Comparison of ENCODE assay signal across 20 cellular contexts in the genomic region with DNA sequence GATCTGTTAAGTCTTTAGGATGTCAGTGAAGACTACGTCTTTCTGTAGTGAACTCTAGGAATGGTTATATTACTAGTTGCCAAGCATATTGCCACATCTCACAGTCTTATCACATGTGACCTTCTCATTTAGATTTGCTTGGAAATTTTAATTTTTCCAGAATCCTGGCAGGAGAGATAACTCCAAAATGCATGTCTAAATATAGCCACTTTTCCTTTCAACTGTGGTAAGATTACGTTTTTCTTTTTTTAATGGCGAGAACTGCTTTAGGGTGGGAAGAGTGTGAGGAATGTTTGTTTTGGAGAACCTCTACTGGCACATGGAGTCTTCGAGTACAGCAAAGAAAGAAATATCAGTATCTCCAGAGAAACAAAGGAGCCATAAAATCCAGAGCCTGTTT.
A peak's percentile ranks its signal among the peaks of the same experiment; 100 is the strongest.
DNase-seq lines count a peak whose midpoint lies in the region; ATAC-seq and TF ChIP-seq lines count a peak whose summit lies in the region.
"Had no signal": no experiment of that assay in that cellular context is flagged by ENCODE, and none has a peak within 500 bp of the region (broad histone marks: within the 10 kb centered on the region; RNA-seq: fewer than 3 reads in every experiment).

No MANE protein-coding gene starts in this region.

- peaks cover 0 to 16% of the 10 kb centered on the region in 2 donors for H3K4me1 ChIP-seq in ascending aorta

- CTCF ChIA-PET in RWPE1 (lab: Yijun Ruan, JAX): no interaction called here

- peaks cover 2% of the 10 kb centered on the region; the same call in 1 of the 2 replicates for H3K27me3 Mint-ChIP-seq in HFFc6 (ENCODE audit: insufficient read depth)

- H3K36me3 Mint-ChIP-seq in HFFc6 (ENCODE audit: low read depth): no peaks in the 10 kb centered on the region

- H3K27ac Mint-ChIP-seq in HFFc6: no peak overlapping the region
- H3K27ac Mint-ChIP-seq: CD4-positive, alpha-beta T cell had no signal

- no peaks in the 10 kb centered on the region for H3K36me3 ChIP-seq in ascending aorta
- H3K36me3 ChIP-seq: BLaER1 treated with 17β-estradiol and CSF1 and Interleukin-3, amounts not matched to agents 10 nM and 100 nM; MG63 had no signal

- no peaks in the 10 kb centered on the region for H3K9me3 ChIP-seq in ascending aorta
- H3K9me3 ChIP-seq: A549; BLaER1 treated with 17β-estradiol and CSF1 and Interleukin-3, amounts not matched to agents 10 nM and 100 nM; MG63 had no signal

- ATAC-seq in omental fat pad (ENCODE audit: low FRiP score): peak; percentile 49
- ATAC-seq: A549 had no signal

- no peak overlapping the region for H3K4me3 Mint-ChIP-seq in HFFc6
- H3K4me3 Mint-ChIP-seq: CD4-positive, alpha-beta T cell had no signal

- POLR2A ChIA-PET in RWPE1 (lab: Yijun Ruan, JAX; ENCODE audit: low non-redundant PET): no interaction called here

- TF ChIP-seq CTCF in ascending aorta (IDR thresholded peaks at IDR 0.05) (no peak), omental fat pad (IDR thresholded peaks at IDR 0.05) (no peak), RWPE1 (conservative IDR thresholded peaks at IDR 0.05; ENCODE audit: low read depth) (no peak), HFFc6 (IDR thresholded peaks at IDR 0.05) (no peak)

- DNase-seq in EH (ENCODE audit: low read depth) (peak; percentile 67), ascending aorta (ENCODE audit: low spot score in 2 of 2) (no peak), dermis blood vessel endothelial cell (peak; percentile 29), omental fat pad (ENCODE audit: low spot score) (no peak), amygdala (lab: John Stamatoyannopoulos, UW) (no peak), RWPE1 (ENCODE audit: low spot score) (no peak), cerebellum (ENCODE audit: low spot score) (no peak), HFFc6 (no peak)
- DNase-seq: AML-193; CD4-positive, alpha-beta T cell; DMS53; KG1; MG63; NCI-H1105 treated with DMSO at 0.1 percent for 48 hours; NCI-H2029; NCI-H526 treated with DMSO at 0.1 percent for 48 hours; PC-9; SHP77 treated with DMSO at 0.1 percent for 48 hours had no signal

- H3K9me3 Mint-ChIP-seq in HFFc6: no peaks in the 10 kb centered on the region
- H3K9me3 Mint-ChIP-seq: CD4-positive, alpha-beta T cell had no signal

- no peaks in the 10 kb centered on the region for H3K27me3 ChIP-seq in ascending aorta
- H3K27me3 ChIP-seq: BLaER1 treated with 17β-estradiol and CSF1 and Interleukin-3, amounts not matched to agents 10 nM and 100 nM; MG63 had no signal

- peak overlapping the region; percentile 6 to 24 for H3K4me3 ChIP-seq in ascending aorta
- H3K4me3 ChIP-seq: A549; BLaER1 treated with 17β-estradiol and CSF1 and Interleukin-3, amounts not matched to agents 10 nM and 100 nM; MG63; PC-9 had no signal

- H3K27ac ChIP-seq in ascending aorta (peak overlapping the region; percentile 39 to 57), RWPE1 (no peak overlapping the region)
- H3K27ac ChIP-seq: A549; BLaER1 treated with 17β-estradiol and CSF1 and Interleukin-3, amounts not matched to agents 10 nM and 100 nM; PC-9 had no signal

- peaks cover 56% of the 10 kb centered on the region for H3K4me1 Mint-ChIP-seq in HFFc6 (ENCODE audit: low read depth)

- intact Hi-C loops in ascending aorta (cut with DNase I): no loop called here

Comparison
In these comparisons a context has a peak if more than half of its experiments do, and no peak if none do; other contexts are left out.
1. DNase-seq: peak in EH (single experiment) and dermis blood vessel endothelial cell (single experiment); none in ascending aorta (0 of 2), omental fat pad (single experiment), amygdala (0 of 56), RWPE1 (single experiment), cerebellum (single experiment) and HFFc6 (single experiment).